In genomic region chr18:52339891-52340371, GRCh38 we compare ENCODE assay signal across 9 cellular contexts. TPM values are rescaled to one million over a fixed set of nuclear protein-coding genes. Genes with fewer than 3 reads are reported as not detected.
DNase-seq lines count a peak whose midpoint lies in the region; ATAC-seq, FAIRE-seq and TF ChIP-seq lines count a peak whose summit lies in the region.
"Had no signal": no experiment of that assay in that cellular context is flagged by ENCODE, and none has a peak within 500 bp of the region (broad histone marks: within the 10 kb centered on the region; RNA-seq: fewer than 3 reads in every experiment).

A gene with protein sequence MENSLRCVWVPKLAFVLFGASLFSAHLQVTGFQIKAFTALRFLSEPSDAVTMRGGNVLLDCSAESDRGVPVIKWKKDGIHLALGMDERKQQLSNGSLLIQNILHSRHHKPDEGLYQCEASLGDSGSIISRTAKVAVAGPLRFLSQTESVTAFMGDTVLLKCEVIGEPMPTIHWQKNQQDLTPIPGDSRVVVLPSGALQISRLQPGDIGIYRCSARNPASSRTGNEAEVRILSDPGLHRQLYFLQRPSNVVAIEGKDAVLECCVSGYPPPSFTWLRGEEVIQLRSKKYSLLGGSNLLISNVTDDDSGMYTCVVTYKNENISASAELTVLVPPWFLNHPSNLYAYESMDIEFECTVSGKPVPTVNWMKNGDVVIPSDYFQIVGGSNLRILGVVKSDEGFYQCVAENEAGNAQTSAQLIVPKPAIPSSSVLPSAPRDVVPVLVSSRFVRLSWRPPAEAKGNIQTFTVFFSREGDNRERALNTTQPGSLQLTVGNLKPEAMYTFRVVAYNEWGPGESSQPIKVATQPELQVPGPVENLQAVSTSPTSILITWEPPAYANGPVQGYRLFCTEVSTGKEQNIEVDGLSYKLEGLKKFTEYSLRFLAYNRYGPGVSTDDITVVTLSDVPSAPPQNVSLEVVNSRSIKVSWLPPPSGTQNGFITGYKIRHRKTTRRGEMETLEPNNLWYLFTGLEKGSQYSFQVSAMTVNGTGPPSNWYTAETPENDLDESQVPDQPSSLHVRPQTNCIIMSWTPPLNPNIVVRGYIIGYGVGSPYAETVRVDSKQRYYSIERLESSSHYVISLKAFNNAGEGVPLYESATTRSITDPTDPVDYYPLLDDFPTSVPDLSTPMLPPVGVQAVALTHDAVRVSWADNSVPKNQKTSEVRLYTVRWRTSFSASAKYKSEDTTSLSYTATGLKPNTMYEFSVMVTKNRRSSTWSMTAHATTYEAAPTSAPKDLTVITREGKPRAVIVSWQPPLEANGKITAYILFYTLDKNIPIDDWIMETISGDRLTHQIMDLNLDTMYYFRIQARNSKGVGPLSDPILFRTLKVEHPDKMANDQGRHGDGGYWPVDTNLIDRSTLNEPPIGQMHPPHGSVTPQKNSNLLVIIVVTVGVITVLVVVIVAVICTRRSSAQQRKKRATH (N-terminal part only) (plus strand): TSS chr18:52340197. CDS start chr18:52340788, 591 bp downstream.

- no peaks in the 10 kb centered on the region for H3K9me3 ChIP-seq in breast epithelium
- H3K9me3 ChIP-seq in liver (ENCODE audit: control insufficient read depth in 4 of 4, low read length in 3 of 4) = no peaks in the 10 kb centered on the region

- DNase-seq in NCI-H2029 (lab: John Stamatoyannopoulos, UW) (peak; percentile 5), breast epithelium (ENCODE audit: low spot score in 2 of 2) (no peak), urothelium cell line (ENCODE audit: low spot score) (peak; percentile 68), cortex of kidney (lab: John Stamatoyannopoulos, UW) (no peak), GDM1 (lab: John Stamatoyannopoulos, UW) (no peak), HCEC 1CT (no peak)

- no peak within 1 kb of the TSS for H3K9ac ChIP-seq in liver (ENCODE audit: low read depth in 1 of 2, low read length in 2 of 2)

- ATAC-seq in GM18498 (IDR thresholded peaks at IDR 0.05; ENCODE audit: unreplicated experiment) = peak; percentile 48

- FAIRE-seq in urothelium cell line (lab: Jason Lieb, UNC) = no peak

- H3K4me1 ChIP-seq in breast epithelium = no peaks in the 10 kb centered on the region
- H3K4me1 ChIP-seq in liver (ENCODE audit: control insufficient read depth in 4 of 4, insufficient read depth in 4 of 4, low read length in 3 of 4) = peaks cover 0 to 5% (median under 1%) of the 10 kb centered on the region in 4 donors

- no peak for TF ChIP-seq POLR2A in breast epithelium (IDR thresholded peaks at IDR 0.05)

- H3K4me3 ChIP-seq in breast epithelium (peak within 1 kb of the TSS; percentile 3 to 58 (median 33)), liver (ENCODE audit: low read depth in 1 of 3, low read length in 3 of 3) (no peak within 1 kb of the TSS)
- H3K4me3 ChIP-seq: skin epidermis had no signal

- H3K36me3 ChIP-seq in breast epithelium (no peaks in the 10 kb centered on the region), liver (ENCODE audit: control insufficient read depth in 4 of 4, insufficient read depth in 3 of 4, low read depth in 1 of 4, low read length in 3 of 4) (no peaks in the 10 kb centered on the region)

- TF ChIP-seq CTCF in breast epithelium (IDR thresholded peaks at IDR 0.05) (no peak), liver (IDR thresholded peaks at IDR 0.05; ENCODE audit: low read depth, low read length, missing input control) (no peak)

- H3K27ac ChIP-seq in breast epithelium (no peak within 1 kb of the TSS), liver (ENCODE audit: low read depth in 1 of 2, low read length in 2 of 2) (no peak within 1 kb of the TSS)
- H3K27ac ChIP-seq: skin epidermis had no signal

- peaks cover 0 to 52% of the 10 kb centered on the region in 2 donors for H3K27me3 ChIP-seq in breast epithelium
- H3K27me3 ChIP-seq in liver (ENCODE audit: control insufficient read depth in 4 of 4, insufficient read depth in 4 of 4, low read length in 3 of 4) = peaks cover 4 to 10% (median 7%) of the 10 kb centered on the region in 4 donors

- intact Hi-C loops in breast epithelium (cut with DNase I; ENCODE audit: low total_unique reads) = no loop called here

- TF ChIP-seq RAD21 in liver (IDR thresholded peaks at IDR 0.05) = peak; percentile 8 to 49

- WGBS in liver = 2% methylated on average over 27 of the region's 27 CpGs

TF ChIP-seq in liver, 16 proteins besides CTCF, POLR2A, EP300 and RAD21:
- TF ChIP-seq TAF1 (conservative IDR thresholded peaks at IDR 0.05) (no peak), GABPA (IDR thresholded peaks at IDR 0.05 in 1 of 2, conservative IDR thresholded peaks at IDR 0.05 in 1 of 2) (no peak), RXRA (IDR thresholded peaks at IDR 0.05) (no peak), ZBTB33 (IDR thresholded peaks at IDR 0.05) (no peak), YY1 (IDR thresholded peaks at IDR 0.05) (no peak), REST (IDR thresholded peaks at IDR 0.05) (no peak), EGR1 (IDR thresholded peaks at IDR 0.05; ENCODE audit: low read depth in 2 of 2) (no peak), HNF4G (IDR thresholded peaks at IDR 0.05) (no peak), SP1 (IDR thresholded peaks at IDR 0.05) (no peak), JUND (IDR thresholded peaks at IDR 0.05) (no peak), FOXA1 (IDR thresholded peaks at IDR 0.05) (no peak), FOXA2 (IDR thresholded peaks at IDR 0.05) (no peak), HNF4A (conservative IDR thresholded peaks at IDR 0.05) (no peak), NR2F2 (IDR thresholded peaks at IDR 0.05) (no peak)
- TF ChIP-seq, protein P1, sequence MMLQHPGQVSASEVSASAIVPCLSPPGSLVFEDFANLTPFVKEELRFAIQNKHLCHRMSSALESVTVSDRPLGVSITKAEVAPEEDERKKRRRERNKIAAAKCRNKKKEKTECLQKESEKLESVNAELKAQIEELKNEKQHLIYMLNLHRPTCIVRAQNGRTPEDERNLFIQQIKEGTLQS (IDR thresholded peaks at IDR 0.05) = no peak
- TF ChIP-seq, protein P2, sequence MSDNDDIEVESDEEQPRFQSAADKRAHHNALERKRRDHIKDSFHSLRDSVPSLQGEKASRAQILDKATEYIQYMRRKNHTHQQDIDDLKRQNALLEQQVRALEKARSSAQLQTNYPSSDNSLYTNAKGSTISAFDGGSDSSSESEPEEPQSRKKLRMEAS (IDR thresholded peaks at IDR 0.05) = no peak

RNA-seq across cellular contexts. Expression of the gene that starts here (rescaled TPM):
- total RNA-seq in breast epithelium = 1 to 10 TPM in 1 of 3 donors, under 1 TPM in 2; under 0.01 to 1.6 (median 0.15) TPM
- total RNA-seq in liver = under 1 TPM in 1 of 2 donors, not detected in 1; under 0.01 TPM
- polyA plus RNA-seq in liver = under 1 TPM in 1 of 2 donors, not detected in 1; 0.03 TPM

Comparison
In these comparisons a context has a peak if more than half of its experiments do, and no peak if none do; other contexts are left out.
1. DNase-seq: peak in NCI-H2029 (single experiment) and urothelium cell line (single experiment); none in breast epithelium (0 of 2), cortex of kidney (single experiment), GDM1 (single experiment) and HCEC 1CT (single experiment).
2. H3K4me3 ChIP-seq: peak in breast epithelium (3 of 3); none in liver (0 of 3).